In the genomic region with DNA sequence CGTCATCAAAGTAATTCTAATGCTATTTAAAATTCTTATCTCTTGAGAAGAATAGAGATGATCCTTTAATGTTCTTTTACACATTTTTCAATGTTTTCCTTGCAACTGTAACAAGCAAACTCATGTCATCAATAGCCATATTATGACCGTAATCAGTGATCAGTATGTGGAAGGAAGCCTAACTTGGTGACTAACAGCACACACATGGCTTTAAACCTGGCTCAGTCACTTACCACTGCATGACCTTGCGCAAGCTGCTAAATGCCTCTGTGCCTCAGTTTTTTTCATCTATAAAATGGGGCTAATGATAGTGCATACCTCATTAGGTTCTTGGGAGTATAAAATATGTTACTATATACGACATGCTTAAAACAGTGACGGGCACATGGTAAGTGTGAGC, we compare ENCODE assay signal across 16 cellular contexts.
DNase-seq lines count a peak whose midpoint lies in the region; ATAC-seq, FAIRE-seq and TF ChIP-seq lines count a peak whose summit lies in the region.
"Had no signal": no experiment of that assay in that cellular context is flagged by ENCODE, and none has a peak within 500 bp of the region (broad histone marks: within the 10 kb centered on the region; RNA-seq: fewer than 3 reads in every experiment).

No MANE protein-coding gene starts in this region.

- no peak overlapping the region for H3K27ac ChIP-seq in small intestine (ENCODE audit: low read depth in 1 of 2, low read length in 1 of 2)
- H3K27ac ChIP-seq: SJCRH30 had no signal

- peaks cover 2% of the 10 kb centered on the region for H3K9me3 Mint-ChIP-seq in activated T-cell treated with anti-CD3 and anti-CD28 coated beads, Interleukin-2, amount 50 U/mL, for 24 hours
- no peaks in the 10 kb centered on the region for H3K9me3 Mint-ChIP-seq in central memory CD8-positive, alpha-beta T cell

- no peak for TF ChIP-seq POLR2A in erythroblast (IDR thresholded peaks at IDR 0.05; ENCODE audit: low read length)

- no peak overlapping the region for H3K4me3 ChIP-seq in small intestine (ENCODE audit: low read depth in 1 of 2, low read length in 2 of 2)
- H3K4me3 ChIP-seq: SJCRH30 had no signal

- H3K36me3 ChIP-seq in small intestine (ENCODE audit: control insufficient read depth in 2 of 2, insufficient read depth in 2 of 2, low read length in 2 of 2), result no peaks in the 10 kb centered on the region
- H3K36me3 ChIP-seq: SJCRH30 had no signal

- H3K36me3 Mint-ChIP-seq in activated T-cell treated with anti-CD3 and anti-CD28 coated beads, Interleukin-2, amount 50 U/mL, for 24 hours (ENCODE audit: low read depth), result peaks cover 31% of the 10 kb centered on the region
- peaks cover 2% of the 10 kb centered on the region for H3K36me3 Mint-ChIP-seq in central memory CD8-positive, alpha-beta T cell (ENCODE audit: insufficient read depth)

- H3K4me1 Mint-ChIP-seq in activated T-cell treated with anti-CD3 and anti-CD28 coated beads, Interleukin-2, amount 50 U/mL, for 24 hours (ENCODE audit: low read depth), result peaks cover 69% of the 10 kb centered on the region
- H3K4me1 Mint-ChIP-seq in central memory CD8-positive, alpha-beta T cell, result peaks cover 35% of the 10 kb centered on the region

- no peak overlapping the region for H3K4me3 Mint-ChIP-seq in activated T-cell treated with anti-CD3 and anti-CD28 coated beads, Interleukin-2, amount 50 U/mL, for 24 hours
- no peak overlapping the region for H3K4me3 Mint-ChIP-seq in central memory CD8-positive, alpha-beta T cell

- no peaks in the 10 kb centered on the region for H3K27me3 ChIP-seq in small intestine (ENCODE audit: control insufficient read depth in 2 of 2, insufficient read depth in 2 of 2, low read length in 2 of 2)
- H3K27me3 ChIP-seq: SJCRH30 had no signal

- no peak for FAIRE-seq in small intestine (lab: Jason Lieb, UNC)
- FAIRE-seq: H1 had no signal

- H3K9me3 ChIP-seq in small intestine (ENCODE audit: control insufficient read depth, low read depth), result no peaks in the 10 kb centered on the region
- H3K9me3 ChIP-seq: SJCRH30 had no signal

- no peak for DNase-seq in activated T-cell treated with anti-CD3 and anti-CD28 coated beads, Interleukin-2, amount 50 U/mL, for 24 hours
- no peak for DNase-seq in activated T-cell treated with anti-CD3 and anti-CD28 coated beads for 4 hours
- peak; percentile 8 for DNase-seq in MV-4-11 (lab: John Stamatoyannopoulos, UW)
- DNase-seq in central memory CD8-positive, alpha-beta T cell (ENCODE audit: low spot score in 2 of 2), result no peak
- no peak for DNase-seq in erythroblast (lab: John Stamatoyannopoulos, UW)
- no peak for DNase-seq in small intestine
- DNase-seq: C1 segment of cervical spinal cord, DMS79, NCI-H1417, NCI-H187 treated with DMSO at 0.1 percent for 48 hours, NCI-H2227 treated with DMSO at 0.1 percent for 48 hours, NCI-H524, NCI-H82, SJCRH30 had no signal

- no peak for ATAC-seq in central memory CD8-positive, alpha-beta T cell (replicated peaks; ENCODE audit: extremely low read depth, poor library complexity, severe bottlenecking)
- ATAC-seq in GM21381 (IDR thresholded peaks at IDR 0.05; ENCODE audit: unreplicated experiment), result no peak

- 98 to 99% (median 98%) methylated on average over 5 of the region's 5 CpGs for WGBS in small intestine, 3 donors

- no peaks in the 10 kb centered on the region for H3K4me1 ChIP-seq in small intestine (ENCODE audit: control insufficient read depth in 2 of 2, insufficient read depth in 1 of 2, low read depth in 1 of 2, low read length in 1 of 2)

- H3K27me3 Mint-ChIP-seq in activated T-cell treated with anti-CD3 and anti-CD28 coated beads, Interleukin-2, amount 50 U/mL, for 24 hours, result no peaks in the 10 kb centered on the region
- no peaks in the 10 kb centered on the region for H3K27me3 Mint-ChIP-seq in central memory CD8-positive, alpha-beta T cell

- peak overlapping the region; percentile 53 for H3K27ac Mint-ChIP-seq in activated T-cell treated with anti-CD3 and anti-CD28 coated beads, Interleukin-2, amount 50 U/mL, for 24 hours
- H3K27ac Mint-ChIP-seq in central memory CD8-positive, alpha-beta T cell (ENCODE audit: low read depth), result peak overlapping the region; percentile 79
